ENCODE assay signal across 22 cellular contexts in the genomic region with DNA sequence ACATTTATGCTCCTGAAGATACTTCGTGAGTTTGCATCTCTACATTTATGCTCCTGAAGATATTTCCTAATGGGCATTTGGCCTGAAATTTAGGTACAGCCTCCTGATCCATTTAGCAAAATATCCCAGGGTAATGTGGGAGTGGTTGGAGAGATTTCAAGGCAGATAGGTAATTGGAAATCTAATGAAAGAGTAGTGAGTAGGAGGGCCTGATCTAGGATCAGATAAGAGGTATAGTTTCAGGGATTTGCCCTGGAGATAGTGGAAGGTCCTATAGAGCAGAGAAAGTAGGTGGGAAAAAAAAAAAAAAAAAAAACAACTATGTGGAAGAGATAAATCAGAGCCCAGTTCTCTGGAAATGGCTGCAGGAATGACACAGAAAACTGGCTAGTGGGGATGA. TPM values are rescaled to one million over a fixed set of nuclear protein-coding genes. Genes with fewer than 3 reads are reported as not detected.
DNase-seq lines count a peak whose midpoint lies in the region; TF ChIP-seq lines count a peak whose summit lies in the region.
"Had no signal": no experiment of that assay in that cellular context is flagged by ENCODE, and none has a peak within 500 bp of the region (broad histone marks: within the 10 kb centered on the region; RNA-seq: fewer than 3 reads in every experiment).

No MANE protein-coding gene starts in this region.

- H3K27me3 ChIP-seq in hepatocyte (no peaks in the 10 kb centered on the region), parathyroid adenoma (ENCODE audit: control insufficient read depth, insufficient read depth, low read length) (no peaks in the 10 kb centered on the region), WERI-Rb-1 (ENCODE audit: insufficient read depth, low read depth, severe bottlenecking) (no peaks in the 10 kb centered on the region)
- H3K27me3 ChIP-seq: Peyer's patch had no signal

- H3K27ac ChIP-seq in hepatocyte: peak overlapping the region; percentile 85
- no peak overlapping the region for H3K27ac ChIP-seq in parathyroid adenoma
- no peak overlapping the region for H3K27ac ChIP-seq in WERI-Rb-1
- H3K27ac ChIP-seq: C4-2B, Peyer's patch, SK-N-MC had no signal

- no peaks in the 10 kb centered on the region for H3K9me2 ChIP-seq in hepatocyte (replicated peaks; ENCODE audit: insufficient read depth)

- no peak for DNase-seq in HEK293T (ENCODE audit: extremely low spot score)
- peak; percentile 39 for DNase-seq in SK-N-DZ (ENCODE audit: low spot score)
- DNase-seq in hepatocyte (ENCODE audit: low spot score): no peak
- DNase-seq in cerebellar nuclear complex (lab: John Stamatoyannopoulos, UW): no peak
- no peak for DNase-seq in stimulated activated CD4-positive, alpha-beta T cell treated with anti-CD3 and anti-CD28 coated beads, Interleukin-2, amount 100 ng/mL, for 24 hours
- no peak for DNase-seq in WERI-Rb-1
- DNase-seq: DMS153, DND-41, H7, HFFc6, KBM-7, MM.1S, NCI-H1417 treated with DMSO at 0.1 percent for 48 hours, NCI-H1694 treated with DMSO at 0.1 percent for 48 hours, NCI-H2081, NCI-H2227 treated with DMSO at 0.1 percent for 48 hours, NCI-H526 treated with DMSO at 0.1 percent for 48 hours, Peyer's patch, SHP77 treated with DMSO at 0.1 percent for 48 hours had no signal

- no peak overlapping the region for H3K9ac ChIP-seq in parathyroid adenoma

- no peak overlapping the region for H2AFZ ChIP-seq in hepatocyte
- H2AFZ ChIP-seq in parathyroid adenoma: peak overlapping the region; percentile 19

- WGBS in hepatocyte (ENCODE audit: low lambda C conversion rate, missing lambda C conversion rate): 64% methylated on average over 1 of the region's 1 CpG

- H3K36me3 ChIP-seq in hepatocyte (replicated peaks; ENCODE audit: insufficient read depth, low read depth) (no peaks in the 10 kb centered on the region), parathyroid adenoma (ENCODE audit: control insufficient read depth, insufficient read depth, low read length) (no peaks in the 10 kb centered on the region), WERI-Rb-1 (no peaks in the 10 kb centered on the region)
- H3K36me3 ChIP-seq: Peyer's patch had no signal

- peak overlapping the region; percentile 10 for H3K4me2 ChIP-seq in hepatocyte
- H3K4me2 ChIP-seq in parathyroid adenoma (ENCODE audit: low read length): no peak overlapping the region

- TF ChIP-seq CTCF in hepatocyte (IDR thresholded peaks at IDR 0.05; ENCODE audit: poor library complexity) (no peak), parathyroid adenoma (IDR thresholded peaks at IDR 0.05) (no peak), WERI-Rb-1 (IDR thresholded peaks at IDR 0.05; ENCODE audit: low read depth, low read length) (no peak)

- H3K4me3 ChIP-seq in hepatocyte (no peak overlapping the region), parathyroid adenoma (ENCODE audit: low read depth, low read length) (no peak overlapping the region), WERI-Rb-1 (ENCODE audit: low read depth, low read length) (no peak overlapping the region)
- H3K4me3 ChIP-seq: Peyer's patch, SK-N-MC had no signal

- H4K20me1 ChIP-seq in hepatocyte (ENCODE audit: insufficient read depth, poor library complexity, severe bottlenecking): no peaks in the 10 kb centered on the region

- POLR2A ChIA-PET in HEK293T (lab: Yijun Ruan, JAX): no interaction called here

- H3K79me2 ChIP-seq in hepatocyte (no peaks in the 10 kb centered on the region), parathyroid adenoma (no peaks in the 10 kb centered on the region)

- H3K9me3 ChIP-seq in hepatocyte (ENCODE audit: low read depth): no peaks in the 10 kb centered on the region
- H3K9me3 ChIP-seq in parathyroid adenoma (ENCODE audit: control insufficient read depth, low read length): no peaks in the 10 kb centered on the region
- H3K9me3 ChIP-seq in WERI-Rb-1 (ENCODE audit: severe bottlenecking): no peaks in the 10 kb centered on the region
- H3K9me3 ChIP-seq: Peyer's patch had no signal

- H3K4me1 ChIP-seq in hepatocyte (ENCODE audit: insufficient read depth) (no peaks in the 10 kb centered on the region), parathyroid adenoma (no peaks in the 10 kb centered on the region)
- H3K4me1 ChIP-seq: Peyer's patch had no signal

- CTCF ChIA-PET in HEK293T (lab: Yijun Ruan, JAX): no interaction called here

TF ChIP-seq in HEK293T, 16 proteins besides CTCF, POLR2A, EP300 and RAD21:
- TF ChIP-seq HDGF (IDR thresholded peaks at IDR 0.05; ENCODE audit: borderline replicate concordance) (no peak), ZNF384 (IDR thresholded peaks at IDR 0.05) (peak; percentile 45; the same call in 1 of the 2 replicates)

RNA-seq across cellular contexts. Expression of a gene that starts 14.6 kb away (rescaled TPM):
- 52.5 and 59.3 TPM in 2 replicates for polyA plus RNA-seq in SK-N-DZ (2014; cell fraction: cytosol; rRNA removed)
- 13.3 and 20.9 TPM in 2 replicates for polyA plus RNA-seq in SK-N-DZ (2014; cell fraction: nucleus; rRNA removed)
- 98.4 and 107 TPM in 2 replicates for total RNA-seq in hepatocyte
- polyA plus RNA-seq in hepatocyte: 99.5 and 102 TPM in 2 replicates
